In the genomic region with DNA sequence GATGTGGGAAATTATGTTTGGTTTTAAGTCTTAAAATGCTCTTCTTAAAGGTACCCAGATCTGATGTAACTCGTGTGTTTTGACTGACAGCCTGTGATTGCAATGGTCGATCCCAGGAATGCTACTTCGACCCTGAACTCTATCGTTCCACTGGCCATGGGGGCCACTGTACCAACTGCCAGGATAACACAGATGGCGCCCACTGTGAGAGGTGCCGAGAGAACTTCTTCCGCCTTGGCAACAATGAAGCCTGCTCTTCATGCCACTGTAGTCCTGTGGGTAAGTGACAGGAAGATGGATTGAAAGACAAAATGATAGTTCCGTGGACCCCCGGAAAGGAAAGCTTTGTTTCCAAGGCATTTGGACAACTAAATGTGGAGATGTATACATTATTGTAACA, we compare ENCODE assay signal across 39 cellular contexts.
"Had no signal": no experiment of that assay in that cellular context is flagged by ENCODE, and none has a peak within 500 bp of the region (broad histone marks: within the 10 kb centered on the region; RNA-seq: fewer than 3 reads in every experiment).

No MANE protein-coding gene starts in this region.

- H3K9me3 ChIP-seq: MG63 had no signal

- H3K27ac Mint-ChIP-seq: activated B cell treated with CpG ODN at 0.5 μM for 24 hours; activated CD4-positive, alpha-beta memory T cell treated with anti-CD3 and anti-CD28 coated beads for 36 hours; activated naive CD4-positive, alpha-beta T cell treated with anti-CD3 and anti-CD28 coated beads, Interleukin-2, amount 10 ng/mL, durations not matched to agents 7 days and 5 days; activated naive CD8-positive, alpha-beta T cell; activated naive CD8-positive, alpha-beta T cell treated with anti-CD3 and anti-CD28 coated beads, Interleukin-2, amount 50 U/mL, for 24 hours had no signal

- ATAC-seq: activated naive CD8-positive, alpha-beta T cell treated with anti-CD3 and anti-CD28 coated beads, Interleukin-2, amount 50 U/mL, for 24 hours; activated T-cell treated with anti-CD3 and anti-CD28 coated beads, Interleukin-2, amount 50 U/mL, for 4 hours; Right ventricle myocardium inferior; SK-N-SH treated with all-trans-retinoic acid at 6 μM for 48 hours had no signal

- H3K4me3 ChIP-seq: MG63, PC-9 had no signal

- H3K4me3 Mint-ChIP-seq: activated B cell treated with CpG ODN at 0.5 μM for 24 hours; activated CD4-positive, alpha-beta memory T cell treated with anti-CD3 and anti-CD28 coated beads for 36 hours; activated naive CD4-positive, alpha-beta T cell treated with anti-CD3 and anti-CD28 coated beads, Interleukin-2, amount 10 ng/mL, durations not matched to agents 7 days and 5 days; activated naive CD8-positive, alpha-beta T cell; activated naive CD8-positive, alpha-beta T cell treated with anti-CD3 and anti-CD28 coated beads, Interleukin-2, amount 50 U/mL, for 24 hours; activated T-cell treated with anti-CD3 and anti-CD28 coated beads, Interleukin-2, amount 50 U/mL, for 4 hours; brain had no signal

- H3K27me3 Mint-ChIP-seq: activated B cell treated with CpG ODN at 0.5 μM for 24 hours; activated naive CD8-positive, alpha-beta T cell; activated naive CD8-positive, alpha-beta T cell treated with anti-CD3 and anti-CD28 coated beads, Interleukin-2, amount 50 U/mL, for 24 hours; brain had no signal

- H3K27ac ChIP-seq: PC-9, RWPE1, VCaP had no signal

- FAIRE-seq: bronchial epithelial cell, RCC 7860 had no signal

- H2AFZ ChIP-seq: PC-9 had no signal

- H3K36me3 Mint-ChIP-seq: activated CD4-positive, alpha-beta memory T cell treated with anti-CD3 and anti-CD28 coated beads for 36 hours; activated naive CD4-positive, alpha-beta T cell treated with anti-CD3 and anti-CD28 coated beads, Interleukin-2, amount 10 ng/mL, durations not matched to agents 7 days and 5 days; activated naive CD8-positive, alpha-beta T cell had no signal

- DNase-seq: activated B cell treated with CpG ODN at 0.5 μM for 24 hours; activated CD4-positive, alpha-beta memory T cell treated with anti-CD3 and anti-CD28 coated beads for 36 hours; activated CD4-positive, alpha-beta T cell treated with anti-CD3 and anti-CD28 coated beads for 4 hours; activated CD4-positive, alpha-beta T cell treated with anti-CD3 and anti-CD28 coated beads, Interleukin-2, amount 50 U/mL, for 1 hour; activated CD4-positive, CD25-positive, alpha-beta regulatory T cell treated with anti-CD3 and anti-CD28 coated beads, Interleukin-2, amount 50 U/mL, for 72 hours; activated CD8-positive, alpha-beta memory T cell treated with anti-CD3 and anti-CD28 coated beads, Interleukin-2, amount 50 U/mL, for 4 hours; activated effector memory CD4-positive, alpha-beta T cell treated with Interleukin-2 at 50 U/mL for 16 hours; activated naive CD4-positive, alpha-beta T cell treated with anti-CD3 and anti-CD28 coated beads, Interleukin-2, amount 10 ng/mL, durations not matched to agents 7 days and 5 days; activated naive CD8-positive, alpha-beta T cell treated with anti-CD3 and anti-CD28 coated beads, Interleukin-2, amount 50 U/mL, for 24 hours; activated T-cell treated with anti-CD3 and anti-CD28 coated beads for 4 hours; activated T-cell treated with anti-CD3 and anti-CD28 coated beads, Interleukin-2, amount 50 U/mL, for 4 hours; anterior cingulate cortex; Kasumi-1; KG1; MG63; NCI-H1048; NCI-H1105 treated with DMSO at 0.1 percent for 48 hours; NCI-H1436; NCI-H1694; NCI-H1930; NCI-H2081 treated with DMSO at 0.1 percent for 48 hours; NCI-H226; NCI-H446 treated with DMSO at 0.1 percent for 48 hours; NCI-H524; NCI-H69; NK-92 treated with Interleukin-12 subunit alpha and Interleukin-12 subunit beta, amount 100 ng/mL, for 24 hours; PC-9; SIG-M5; T-helper 1 cell; T-helper 2 cell; T-helper 9 cell had no signal

- H3K4me2 ChIP-seq: PC-9 had no signal

- H3K9me3 Mint-ChIP-seq: activated B cell treated with CpG ODN at 0.5 μM for 24 hours; activated CD4-positive, alpha-beta memory T cell treated with anti-CD3 and anti-CD28 coated beads for 36 hours; activated naive CD4-positive, alpha-beta T cell treated with anti-CD3 and anti-CD28 coated beads, Interleukin-2, amount 10 ng/mL, durations not matched to agents 7 days and 5 days; activated naive CD8-positive, alpha-beta T cell treated with anti-CD3 and anti-CD28 coated beads, Interleukin-2, amount 50 U/mL, for 24 hours; activated T-cell treated with anti-CD3 and anti-CD28 coated beads, Interleukin-2, amount 50 U/mL, for 4 hours; brain had no signal

- H3K4me1 Mint-ChIP-seq: activated B cell treated with CpG ODN at 0.5 μM for 24 hours; activated naive CD4-positive, alpha-beta T cell treated with anti-CD3 and anti-CD28 coated beads, Interleukin-2, amount 10 ng/mL, durations not matched to agents 7 days and 5 days; activated naive CD8-positive, alpha-beta T cell treated with anti-CD3 and anti-CD28 coated beads, Interleukin-2, amount 50 U/mL, for 24 hours had no signal

- H3K27me3 ChIP-seq: MG63 had no signal
